ENCODE assay signal across 15 cellular contexts in the genomic region with DNA sequence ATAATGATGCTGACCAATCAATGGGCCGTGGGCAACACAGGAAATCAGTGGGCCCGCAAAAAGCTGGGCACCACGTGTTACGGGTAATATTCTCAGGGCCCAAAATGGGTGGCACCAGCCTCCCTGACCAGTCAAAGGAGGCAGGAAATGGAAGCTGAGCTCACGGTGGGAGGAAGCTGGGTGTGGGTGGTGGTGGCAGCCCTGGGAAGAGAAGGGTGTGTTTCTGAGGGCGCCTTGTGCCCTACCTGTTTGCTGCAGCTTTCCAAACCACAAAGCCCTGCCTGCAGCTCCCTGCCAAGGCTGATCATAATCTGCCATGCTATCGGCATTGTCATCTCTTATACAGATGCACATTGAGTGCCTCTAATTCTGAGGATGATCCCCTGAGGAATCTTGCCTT.
DNase-seq lines count a peak whose midpoint lies in the region; ATAC-seq and TF ChIP-seq lines count a peak whose summit lies in the region.
"Had no signal": no experiment of that assay in that cellular context is flagged by ENCODE, and none has a peak within 500 bp of the region (broad histone marks: within the 10 kb centered on the region; RNA-seq: fewer than 3 reads in every experiment).

No MANE protein-coding gene starts in this region.

- H3K27ac Mint-ChIP-seq in activated T-cell treated with anti-CD3 and anti-CD28 coated beads, Interleukin-2, amount 50 U/mL, for 24 hours, result peak overlapping the region; percentile 38
- peak overlapping the region; percentile 41 for H3K27ac Mint-ChIP-seq in activated naive CD4-positive, alpha-beta T cell treated with anti-CD3 and anti-CD28 coated beads, Interleukin-2, amount 50 U/mL, for 24 hours

- H3K4me2 ChIP-seq in smooth muscle cell, result no peak overlapping the region

- peaks cover 0 to 15% (median 9%) of the 10 kb centered on the region in 4 donors for H3K4me1 ChIP-seq in stomach
- no peaks in the 10 kb centered on the region for H3K4me1 ChIP-seq in smooth muscle cell (ENCODE audit: low read depth)
- H3K4me1 ChIP-seq: ascending aorta, lower lobe of right lung, SJCRH30 had no signal

- no peaks in the 10 kb centered on the region for H3K36me3 Mint-ChIP-seq in activated T-cell treated with anti-CD3 and anti-CD28 coated beads, Interleukin-2, amount 50 U/mL, for 24 hours (ENCODE audit: low read depth)
- H3K36me3 Mint-ChIP-seq in activated naive CD4-positive, alpha-beta T cell treated with anti-CD3 and anti-CD28 coated beads, Interleukin-2, amount 50 U/mL, for 24 hours, result no peaks in the 10 kb centered on the region

- no peak for ATAC-seq in HG03342 (IDR thresholded peaks at IDR 0.05; ENCODE audit: unreplicated experiment)
- ATAC-seq: lower lobe of right lung had no signal

- no peaks in the 10 kb centered on the region for H3K79me2 ChIP-seq in smooth muscle cell (ENCODE audit: low read depth)

- intact Hi-C loops in stomach (cut with DNase I; ENCODE audit: low total_unique reads), result no loop called here

- H3K9me3 ChIP-seq in stomach (no peaks in the 10 kb centered on the region), smooth muscle cell (replicated peaks; ENCODE audit: low read depth) (no peaks in the 10 kb centered on the region)
- H3K9me3 ChIP-seq: ascending aorta, SJCRH30 had no signal

- no peak overlapping the region for H3K4me3 Mint-ChIP-seq in activated T-cell treated with anti-CD3 and anti-CD28 coated beads, Interleukin-2, amount 50 U/mL, for 24 hours
- H3K4me3 Mint-ChIP-seq in activated naive CD4-positive, alpha-beta T cell treated with anti-CD3 and anti-CD28 coated beads, Interleukin-2, amount 50 U/mL, for 24 hours, result peak overlapping the region; percentile 15

- H3K4me3 ChIP-seq in stomach (no peak overlapping the region), smooth muscle cell (no peak overlapping the region)
- H3K4me3 ChIP-seq: ascending aorta, lower lobe of right lung, SJCRH30 had no signal

- TF ChIP-seq POLR2A in stomach (IDR thresholded peaks at IDR 0.05), result no peak

- H3K9me3 Mint-ChIP-seq in activated T-cell treated with anti-CD3 and anti-CD28 coated beads, Interleukin-2, amount 50 U/mL, for 24 hours, result no peaks in the 10 kb centered on the region
- H3K9me3 Mint-ChIP-seq in activated naive CD4-positive, alpha-beta T cell treated with anti-CD3 and anti-CD28 coated beads, Interleukin-2, amount 50 U/mL, for 24 hours, result no peaks in the 10 kb centered on the region

- H3K36me3 ChIP-seq in stomach, result no peaks in the 10 kb centered on the region
- H3K36me3 ChIP-seq in smooth muscle cell (ENCODE audit: low read depth), result no peaks in the 10 kb centered on the region
- H3K36me3 ChIP-seq: ascending aorta, lower lobe of right lung, SJCRH30 had no signal

- no peaks in the 10 kb centered on the region for H4K20me1 ChIP-seq in smooth muscle cell (ENCODE audit: low read depth)

- H3K27me3 ChIP-seq in stomach (no peaks in the 10 kb centered on the region), smooth muscle cell (ENCODE audit: low read depth) (no peaks in the 10 kb centered on the region)
- H3K27me3 ChIP-seq: ascending aorta had no signal

- no peak overlapping the region for H3K9ac ChIP-seq in smooth muscle cell (ENCODE audit: low read depth)

- peak overlapping the region in 3 of 5 donors; percentile 3 to 51 (median 42) for H3K27ac ChIP-seq in stomach
- no peak overlapping the region for H3K27ac ChIP-seq in smooth muscle cell (ENCODE audit: low read depth)
- H3K27ac ChIP-seq: ascending aorta, lower lobe of right lung, SJCRH30 had no signal

- H2AFZ ChIP-seq in smooth muscle cell (ENCODE audit: low read depth), result no peak overlapping the region

- no peaks in the 10 kb centered on the region for H3F3A ChIP-seq in smooth muscle cell (ENCODE audit: low read depth)

- no peak for TF ChIP-seq EP300 in stomach (IDR thresholded peaks at IDR 0.05)

- H3K27me3 Mint-ChIP-seq in activated T-cell treated with anti-CD3 and anti-CD28 coated beads, Interleukin-2, amount 50 U/mL, for 24 hours, result no peaks in the 10 kb centered on the region
- no peaks in the 10 kb centered on the region for H3K27me3 Mint-ChIP-seq in activated naive CD4-positive, alpha-beta T cell treated with anti-CD3 and anti-CD28 coated beads, Interleukin-2, amount 50 U/mL, for 24 hours

- TF ChIP-seq CTCF in stomach (IDR thresholded peaks at IDR 0.05) (no peak), smooth muscle cell (IDR thresholded peaks at IDR 0.05; ENCODE audit: borderline replicate concordance, insufficient read depth, poor library complexity, severe bottlenecking) (no peak), GM10266 (IDR thresholded peaks at IDR 0.05; ENCODE audit: control insufficient read depth, insufficient read depth, low read depth, missing control alignments) (no peak)

- DNase-seq in activated T-cell treated with anti-CD3 and anti-CD28 coated beads, Interleukin-2, amount 50 U/mL, for 24 hours, result no peak
- no peak for DNase-seq in activated T-cell treated with anti-CD3 and anti-CD28 coated beads for 4 hours
- DNase-seq in NCI-H69 (lab: John Stamatoyannopoulos, UW), result peak; percentile 46
- DNase-seq in stomach, result peak; percentile 36
- no peak for DNase-seq in smooth muscle cell (lab: John Stamatoyannopoulos, UW; ENCODE audit: unreplicated experiment)
- DNase-seq in GM10266 (ENCODE audit: extremely low spot score), result no peak
- DNase-seq: dermis blood vessel endothelial cell, H7, KBM-7, lower lobe of right lung, NCI-H146, SJCRH30 had no signal

- peaks cover 14% of the 10 kb centered on the region for H3K4me1 Mint-ChIP-seq in activated T-cell treated with anti-CD3 and anti-CD28 coated beads, Interleukin-2, amount 50 U/mL, for 24 hours (ENCODE audit: low read depth)
- peaks cover 16% of the 10 kb centered on the region for H3K4me1 Mint-ChIP-seq in activated naive CD4-positive, alpha-beta T cell treated with anti-CD3 and anti-CD28 coated beads, Interleukin-2, amount 50 U/mL, for 24 hours

- WGBS in stomach, 5 donors, result 39 to 60% (median 46%) methylated on average over 7 of the region's 7 CpGs
- WGBS in smooth muscle cell (ENCODE audit: low lambda C conversion rate), result 84% methylated on average over 7 of the region's 7 CpGs

Comparison
In these comparisons a context has a peak if more than half of its experiments do, and no peak if none do; other contexts are left out.
1. DNase-seq: peak in NCI-H69 (single experiment) and stomach (single experiment); none in activated T-cell treated with anti-CD3 and anti-CD28 coated beads, Interleukin-2, amount 50 U/mL, for 24 hours (single experiment), activated T-cell treated with anti-CD3 and anti-CD28 coated beads for 4 hours (single experiment), smooth muscle cell (single experiment) and GM10266 (single experiment).